ENCODE assay signal across 9 cellular contexts in genomic region chr17:68232741-68233140, GRCh38. TPM values are rescaled to one million over a fixed set of nuclear protein-coding genes. Genes with fewer than 3 reads are reported as not detected.
DNase-seq lines count a peak whose midpoint lies in the region; ATAC-seq, FAIRE-seq and TF ChIP-seq lines count a peak whose summit lies in the region.
"Not testable (repeated sequence)": the region's sequence is repeated elsewhere in the genome, so short reads cannot be mapped to it uniquely, and the experiment has no call there.
"Had no signal": no experiment of that assay in that cellular context is flagged by ENCODE, and none has a peak within 500 bp of the region (broad histone marks: within the 10 kb centered on the region; RNA-seq: fewer than 3 reads in every experiment).

No MANE protein-coding gene starts in this region.

- TF ChIP-seq CTCF in RWPE2 (IDR thresholded peaks at IDR 0.05; ENCODE audit: poor library complexity, severe bottlenecking); mucosa of descending colon (IDR thresholded peaks at IDR 0.05): not testable (repeated sequence)

- not testable (repeated sequence) for H3K9me3 ChIP-seq in RWPE2 (ENCODE audit: severe bottlenecking); mucosa of descending colon

- intact Hi-C loops in dendritic cell treated with granulocyte-macrophage colony-stimulating factor and Interleukin-4, amounts not matched to agents 40 ng/mL and 50 ng/mL, for 4 days (cut with micrococcal nuclease); mucosa of descending colon (cut with DNase I, micrococcal nuclease): not testable (repeated sequence)

- not testable (repeated sequence) for H3K36me3 Mint-ChIP-seq in dendritic cell treated with granulocyte-macrophage colony-stimulating factor and Interleukin-4, amounts not matched to agents 40 ng/mL and 50 ng/mL, for 4 days (ENCODE audit: low read depth)

- H3K4me3 Mint-ChIP-seq in dendritic cell treated with granulocyte-macrophage colony-stimulating factor and Interleukin-4, amounts not matched to agents 40 ng/mL and 50 ng/mL, for 4 days: not testable (repeated sequence)

- not testable (repeated sequence) for H3K36me3 ChIP-seq in RWPE2 (ENCODE audit: low read depth); mucosa of descending colon (ENCODE audit: low read depth)

- peak overlapping the region; percentile 43 for H3K27ac Mint-ChIP-seq in dendritic cell treated with granulocyte-macrophage colony-stimulating factor and Interleukin-4, amounts not matched to agents 40 ng/mL and 50 ng/mL, for 4 days

- peak; percentile 77 for FAIRE-seq in urothelium cell line (lab: Jason Lieb, UNC)

- not testable (repeated sequence) for H3K27me3 Mint-ChIP-seq in dendritic cell treated with granulocyte-macrophage colony-stimulating factor and Interleukin-4, amounts not matched to agents 40 ng/mL and 50 ng/mL, for 4 days

- not testable (repeated sequence) for H3K4me3 ChIP-seq in RWPE2 (ENCODE audit: severe bottlenecking); mucosa of descending colon

- ATAC-seq in RWPE2 (ENCODE audit: low read depth) (peak; percentile 73), mucosa of descending colon (peak; percentile 4)

- peaks cover 48% of the 10 kb centered on the region for H3K4me1 Mint-ChIP-seq in dendritic cell treated with granulocyte-macrophage colony-stimulating factor and Interleukin-4, amounts not matched to agents 40 ng/mL and 50 ng/mL, for 4 days (ENCODE audit: low read depth)

- DNase-seq in CD1c-positive myeloid dendritic cell (ENCODE audit: extremely low spot score) (peak; percentile 41), HT1080 (ENCODE audit: low read depth) (peak; percentile 72), amniotic epithelial cell (ENCODE audit: low read depth) (peak; percentile 76), fibroblast of the conjunctiva (ENCODE audit: low read depth) (peak; percentile 14)
- not testable (repeated sequence) for DNase-seq in RWPE2 (ENCODE audit: low spot score); mucosa of descending colon; urothelium cell line (ENCODE audit: low spot score)

- H3K9me3 Mint-ChIP-seq in dendritic cell treated with granulocyte-macrophage colony-stimulating factor and Interleukin-4, amounts not matched to agents 40 ng/mL and 50 ng/mL, for 4 days: not testable (repeated sequence)

- not testable (repeated sequence) for H3K27me3 ChIP-seq in RWPE2 (ENCODE audit: insufficient read depth, poor library complexity, severe bottlenecking)

- H3K27ac ChIP-seq in RWPE2 (ENCODE audit: poor library complexity, severe bottlenecking): not testable (repeated sequence)

- H3K4me1 ChIP-seq in RWPE2 (ENCODE audit: insufficient read depth, poor library complexity, severe bottlenecking); mucosa of descending colon (ENCODE audit: low read depth): not testable (repeated sequence)

RNA-seq across cellular contexts. Expression of gene AMZ2, which starts 15.1 kb away (rescaled TPM):
- total RNA-seq in HT1080 (2014; rRNA removed; shearing (Covaris generic)): 51.0 and 62.4 TPM in 2 replicates
- polyA plus RNA-seq in HT1080 (2015; cell fraction: cytosol; rRNA removed): 99.1 and 108 TPM in 2 replicates
- 67.1 and 71.9 TPM in 2 replicates for polyA plus RNA-seq in HT1080 (2015; cell fraction: nucleus; rRNA removed)
- 10 to 100 TPM; 38.0 to 72.0 (median 44.6) TPM for total RNA-seq in mucosa of descending colon

RNA-seq across cellular contexts. Expression of gene SLC16A6, which starts 58.2 kb away (rescaled TPM):
- 0.16 TPM in 1 of 2 replicates, not detected in the other for total RNA-seq in HT1080 (2014; rRNA removed; shearing (Covaris generic))
- polyA plus RNA-seq in HT1080 (2015; cell fraction: cytosol; rRNA removed): 0.16 and 1.5 TPM in 2 replicates
- 0.22 and 0.26 TPM in 2 replicates for polyA plus RNA-seq in HT1080 (2015; cell fraction: nucleus; rRNA removed)
- total RNA-seq in mucosa of descending colon: under 1 TPM; 0.14 to 0.47 (median 0.34) TPM
- polyA plus RNA-seq: SK-N-SH had no signal

RNA-seq across cellular contexts. Expression of gene ARSG, which starts 58.6 kb away (rescaled TPM):
- 1.0 and 1.2 TPM in 2 replicates for total RNA-seq in HT1080 (2014; rRNA removed; shearing (Covaris generic))
- polyA plus RNA-seq in HT1080 (2015; cell fraction: cytosol; rRNA removed): 3.2 and 3.7 TPM in 2 replicates
- polyA plus RNA-seq in HT1080 (2015; cell fraction: nucleus; rRNA removed): 4.3 and 8.9 TPM in 2 replicates
- 1 to 10 TPM; 1.7 to 3.1 (median 2.1) TPM for total RNA-seq in mucosa of descending colon
